In the genomic region with DNA sequence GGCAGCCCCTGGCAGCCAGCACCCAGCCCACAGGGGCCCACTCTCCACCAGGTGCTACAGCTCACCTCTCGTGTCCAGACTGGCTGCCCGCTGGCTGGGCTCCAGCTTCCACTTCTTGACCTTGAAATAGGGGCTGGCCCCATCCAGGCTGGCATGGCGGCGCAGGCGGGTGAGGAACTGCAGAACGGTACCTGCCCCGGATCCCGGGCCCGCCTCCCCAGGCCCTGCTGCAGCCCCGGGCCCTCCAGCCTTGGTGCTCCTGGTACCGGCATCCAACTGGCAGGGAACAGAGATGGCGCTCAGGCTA, we compare ENCODE assay signal across 19 cellular contexts. TPM values are rescaled to one million over a fixed set of nuclear protein-coding genes. Genes with fewer than 3 reads are reported as not detected.
A peak's percentile ranks its signal among the peaks of the same experiment; 100 is the strongest.
DNase-seq lines count a peak whose midpoint lies in the region; ATAC-seq and TF ChIP-seq lines count a peak whose summit lies in the region.
"Had no signal": no experiment of that assay in that cellular context is flagged by ENCODE, and none has a peak within 500 bp of the region (broad histone marks: within the 10 kb centered on the region; RNA-seq: fewer than 3 reads in every experiment).

No MANE protein-coding gene starts in this region.

- no peak for DNase-seq in cardiac muscle cell (ENCODE audit: low read depth in 1 of 2, low spot score in 1 of 2)
- no peak for DNase-seq in right cardiac atrium
- peak; percentile 74 to 89 (median 83) for DNase-seq in body of pancreas
- no peak for DNase-seq in neural crest cell (ENCODE audit: low read depth, low spot score)
- DNase-seq in suprapubic skin (ENCODE audit: low spot score in 2 of 2), result no peak
- DNase-seq in cerebellar nuclear complex (lab: John Stamatoyannopoulos, UW), result no peak
- DNase-seq: AML-193, C1 segment of cervical spinal cord, Calu3, KG1, NCI-H1092 treated with DMSO at 0.1 percent for 48 hours, NCI-H1436 treated with DMSO at 0.1 percent for 48 hours, NCI-H1930, NCI-H748 treated with DMSO at 0.1 percent for 48 hours, Peyer's patch, SJCRH30 had no signal

- intact Hi-C loops in right cardiac atrium (cut with DNase I), result no loop called here
- intact Hi-C loops in body of pancreas (cut with DNase I), result no loop called here

- H3K4me1 Mint-ChIP-seq in neural crest cell, result peaks cover 6% of the 10 kb centered on the region

- H3K4me3 ChIP-seq in cardiac muscle cell (no peak overlapping the region), right cardiac atrium (ENCODE audit: low read length) (no peak overlapping the region), body of pancreas (no peak overlapping the region), suprapubic skin (no peak overlapping the region)
- H3K4me3 ChIP-seq: Peyer's patch, SJCRH30 had no signal

- no peak overlapping the region for H3K27ac Mint-ChIP-seq in neural crest cell (ENCODE audit: unreplicated experiment)

- TF ChIP-seq EP300 in suprapubic skin (IDR thresholded peaks at IDR 0.05), result no peak

- peaks cover 6% of the 10 kb centered on the region for H3K36me3 ChIP-seq in cardiac muscle cell
- H3K36me3 ChIP-seq in body of pancreas (replicated peaks in 1 of 2; ENCODE audit: insufficient read depth in 1 of 2, low read depth in 2 of 2), result no peaks in the 10 kb centered on the region
- H3K36me3 ChIP-seq in suprapubic skin, result peaks cover 5% of the 10 kb centered on the region
- H3K36me3 ChIP-seq: SJCRH30 had no signal

- H3K27me3 ChIP-seq in cardiac muscle cell, result no peaks in the 10 kb centered on the region
- no peaks in the 10 kb centered on the region for H3K27me3 ChIP-seq in right cardiac atrium (ENCODE audit: control insufficient read depth, insufficient read depth)
- no peaks in the 10 kb centered on the region for H3K27me3 ChIP-seq in body of pancreas
- H3K27me3 ChIP-seq in suprapubic skin, result peaks cover 7% of the 10 kb centered on the region

- H3K9me3 ChIP-seq in cardiac muscle cell (ENCODE audit: low read depth) (no peaks in the 10 kb centered on the region), right cardiac atrium (ENCODE audit: control insufficient read depth, low read length) (no peaks in the 10 kb centered on the region), body of pancreas (no peaks in the 10 kb centered on the region), suprapubic skin (no peaks in the 10 kb centered on the region)
- H3K9me3 ChIP-seq: Peyer's patch, SJCRH30 had no signal

- 87% methylated on average over 12 of the region's 12 CpGs for WGBS in right cardiac atrium
- 32% methylated on average over 12 of the region's 12 CpGs; no CpG with 5 or more reads in 1 of the 2 donors for WGBS in body of pancreas, 2 donors
- whole genome bisulfite sequencing in suprapubic skin, result no CpG with 5 or more reads among the region's 12 CpGs

- TF ChIP-seq CTCF in cardiac muscle cell (IDR thresholded peaks at IDR 0.05; ENCODE audit: low read depth, low read length), result no peak
- TF ChIP-seq CTCF in body of pancreas (IDR thresholded peaks at IDR 0.05), result no peak
- TF ChIP-seq CTCF in neural crest cell (conservative IDR thresholded peaks at IDR 0.05), result no peak
- TF ChIP-seq CTCF in suprapubic skin (IDR thresholded peaks at IDR 0.05), result no peak

- TF ChIP-seq POLR2A in body of pancreas (IDR thresholded peaks at IDR 0.05) (no peak), suprapubic skin (IDR thresholded peaks at IDR 0.05) (no peak)

- no peaks in the 10 kb centered on the region for H3K27me3 Mint-ChIP-seq in neural crest cell (ENCODE audit: low read depth)

- H3K4me3 Mint-ChIP-seq in neural crest cell, result peak overlapping the region; percentile 62
- H3K4me3 Mint-ChIP-seq: CD8-positive, alpha-beta memory T cell had no signal

- H3K36me3 Mint-ChIP-seq in neural crest cell (ENCODE audit: low read depth), result no peaks in the 10 kb centered on the region
- H3K36me3 Mint-ChIP-seq: CD8-positive, alpha-beta memory T cell had no signal

- H3K4me1 ChIP-seq in cardiac muscle cell (ENCODE audit: low read depth), result peaks cover 36% of the 10 kb centered on the region
- H3K4me1 ChIP-seq in right cardiac atrium (ENCODE audit: control insufficient read depth, insufficient read depth, low read length), result no peaks in the 10 kb centered on the region
- H3K4me1 ChIP-seq in body of pancreas, result peaks cover 39% of the 10 kb centered on the region
- H3K4me1 ChIP-seq in suprapubic skin, result peaks cover 44% of the 10 kb centered on the region

- peak overlapping the region; percentile 81 for H3K27ac ChIP-seq in cardiac muscle cell
- H3K27ac ChIP-seq in right cardiac atrium (ENCODE audit: low read length), result no peak overlapping the region
- H3K27ac ChIP-seq in body of pancreas, result peak overlapping the region in 1 of 4 donors; percentile 2
- peak overlapping the region; percentile 24 for H3K27ac ChIP-seq in suprapubic skin

- H3K9me3 Mint-ChIP-seq in neural crest cell, result no peaks in the 10 kb centered on the region
- H3K9me3 Mint-ChIP-seq: CD8-positive, alpha-beta memory T cell had no signal

- no peak for ATAC-seq in right cardiac atrium
- ATAC-seq in body of pancreas, result peak; percentile 39
- no peak for ATAC-seq in GM18498 (IDR thresholded peaks at IDR 0.05; ENCODE audit: unreplicated experiment)
- no peak for ATAC-seq in GM21360 (IDR thresholded peaks at IDR 0.05; ENCODE audit: unreplicated experiment)

RNA-seq across cellular contexts. Expression of a gene that starts 4.5 kb away (rescaled TPM):
- total RNA-seq in cardiac muscle cell (21.1 and 29.1 TPM in 2 replicates), right cardiac atrium (1 to 10 TPM in 3 of 4 donors, under 1 TPM in 1; 0.89 to 2.2 (median 1.5) TPM), body of pancreas (under 1 TPM; 0.33 to 0.78 TPM), neural crest cell (26.2 and 27.1 TPM in 2 replicates), suprapubic skin (1 to 10 TPM; 2.9 to 8.6 (median 5.1) TPM)
- polyA plus RNA-seq in cardiac muscle cell (22.1 and 30.6 TPM in 2 replicates), right cardiac atrium (0.97 TPM)
- polyA plus RNA-seq: CD8-positive, alpha-beta memory T cell had no signal

RNA-seq across cellular contexts. Expression of a gene that starts 8.2 kb away (rescaled TPM):
- total RNA-seq in cardiac muscle cell (188 and 355 TPM in 2 replicates), right cardiac atrium (100 to 1,000 TPM; 490 to 706 (median 622) TPM), body of pancreas (100 to 1,000 TPM; 156 to 157 TPM), neural crest cell (140 and 141 TPM in 2 replicates), suprapubic skin (100 to 1,000 TPM; 102 to 205 (median 137) TPM)
- polyA plus RNA-seq in cardiac muscle cell (505 and 638 TPM in 2 replicates), right cardiac atrium (660 TPM)

RNA-seq across cellular contexts. Expression of a gene that starts 15.1 kb away (rescaled TPM):
- total RNA-seq in cardiac muscle cell (45.6 and 89.2 TPM in 2 replicates), right cardiac atrium (100 to 1,000 TPM in 1 of 4 donors, 10 to 100 TPM in 3; 50.2 to 123 (median 62.4) TPM), body of pancreas (10 to 100 TPM; 36.3 to 43.5 TPM), neural crest cell (177 and 187 TPM in 2 replicates), suprapubic skin (100 to 1,000 TPM in 2 of 4 donors, 10 to 100 TPM in 2; 89.0 to 153 (median 105) TPM)
- polyA plus RNA-seq in cardiac muscle cell (58.1 and 76.0 TPM in 2 replicates), right cardiac atrium (45.6 TPM)

RNA-seq across cellular contexts. Expression of a gene that starts 27.7 kb away (rescaled TPM):
- total RNA-seq in cardiac muscle cell (140 and 180 TPM in 2 replicates), right cardiac atrium (10 to 100 TPM; 56.9 to 62.0 (median 57.7) TPM), body of pancreas (10 to 100 TPM; 49.0 to 68.6 TPM), neural crest cell (55.8 and 60.2 TPM in 2 replicates), suprapubic skin (10 to 100 TPM; 62.5 to 76.9 (median 66.4) TPM)
- polyA plus RNA-seq in cardiac muscle cell (122 and 154 TPM in 2 replicates), right cardiac atrium (64.5 TPM)

RNA-seq across cellular contexts. Expression of a gene that starts 35.8 kb away (rescaled TPM):
- total RNA-seq in cardiac muscle cell (1,112 and 2,236 TPM in 2 replicates), right cardiac atrium (100 to 1,000 TPM; 288 to 417 (median 333) TPM), body of pancreas (100 to 1,000 TPM; 582 to 630 TPM), neural crest cell (414 and 421 TPM in 2 replicates), suprapubic skin (100 to 1,000 TPM; 338 to 672 (median 451) TPM)
- polyA plus RNA-seq in cardiac muscle cell (716 and 851 TPM in 2 replicates), right cardiac atrium (370 TPM)

Comparison
In these comparisons a context has a peak if more than half of its experiments do, and no peak if none do; other contexts are left out.
1. DNase-seq: peak in body of pancreas (4 of 4); none in cardiac muscle cell (0 of 2), right cardiac atrium (0 of 3), neural crest cell (single experiment), suprapubic skin (0 of 2) and cerebellar nuclear complex (0 of 2).